In genomic region chr19:40601061-40601973, GRCh38 we compare ENCODE assay signal across 8 cellular contexts.
DNase-seq lines count a peak whose midpoint lies in the region; ATAC-seq and TF ChIP-seq lines count a peak whose summit lies in the region.

Gene LTBP4, plus strand, starts transcription at chr19:40601369. Its CDS starts 19 bp downstream, at chr19:40601388.

- H3K9me3 ChIP-seq in ES-I3 (ENCODE audit: control insufficient read depth, insufficient read depth, low read length) (no peaks in the 10 kb centered on the region), iPS-20b (ENCODE audit: insufficient read depth, low read depth, low read length) (no peaks in the 10 kb centered on the region)

- ATAC-seq in GM18505 (IDR thresholded peaks at IDR 0.05; ENCODE audit: unreplicated experiment) (no peak), HG02981 (IDR thresholded peaks at IDR 0.05; ENCODE audit: unreplicated experiment) (no peak), HG02798 (IDR thresholded peaks at IDR 0.05; ENCODE audit: poor library complexity, unreplicated experiment) (no peak)

- TF ChIP-seq CTCF in astrocyte of the spinal cord (IDR thresholded peaks at IDR 0.05; ENCODE audit: low read depth, low read length), result no peak

- peaks cover 17% of the 10 kb centered on the region for H3K4me1 ChIP-seq in ES-I3 (ENCODE audit: insufficient read depth, low read length)
- H3K4me1 ChIP-seq in iPS-20b (ENCODE audit: insufficient read depth, low read length), result peaks cover 22% of the 10 kb centered on the region

- H3K27me3 ChIP-seq in iPS-20b (ENCODE audit: insufficient read depth, low read length), result peaks cover 91% of the 10 kb centered on the region

- peak within 1 kb of the TSS; percentile 45 for H3K4me3 ChIP-seq in astrocyte of the spinal cord (ENCODE audit: low read depth, low read length)
- peak within 1 kb of the TSS; percentile 46; the same call in 1 of the 2 replicates for H3K4me3 ChIP-seq in iPS-20b (ENCODE audit: low read length)
- peak within 1 kb of the TSS; percentile 30 to 53 (median 40) for H3K4me3 ChIP-seq in skin epidermis

- H3K36me3 ChIP-seq in ES-I3 (ENCODE audit: insufficient read depth, low read length), result no peaks in the 10 kb centered on the region
- H3K36me3 ChIP-seq in iPS-20b (ENCODE audit: insufficient read depth, low read depth, low read length), result no peaks in the 10 kb centered on the region

- TF ChIP-seq POLR2A in GM18505 (IDR thresholded peaks at IDR 0.05; ENCODE audit: borderline replicate concordance, extremely low read depth, insufficient read depth, insufficient read length), result no peak

- peak within 1 kb of the TSS; percentile 29; the same call in 1 of the 2 replicates for H3K9ac ChIP-seq in ES-I3 (ENCODE audit: low read depth, low read length)
- no peak within 1 kb of the TSS for H3K9ac ChIP-seq in iPS-20b (ENCODE audit: low read depth, low read length)

- in situ Hi-C loops in astrocyte of the spinal cord (cut with HindIII; ENCODE audit: low sequenced_read_pairs), result no loop called here

- DNase-seq in MV-4-11 (lab: John Stamatoyannopoulos, UW) (peak; percentile 17), astrocyte of the spinal cord (ENCODE audit: low read depth, low spot score) (no peak)

- no peak within 1 kb of the TSS for H3K27ac ChIP-seq in iPS-20b (ENCODE audit: low read length)
- H3K27ac ChIP-seq in skin epidermis, result peak within 1 kb of the TSS in 16 of 21 experiments; percentile 13 to 84 (median 71)
